ENCODE assay signal across 1 cellular context in genomic region chr1:171359345-171359648, GRCh38. TPM values are rescaled to one million over a fixed set of nuclear protein-coding genes. Genes with fewer than 3 reads are reported as not detected.
"Had no signal": no experiment of that assay in that cellular context is flagged by ENCODE, and none has a peak within 500 bp of the region (broad histone marks: within the 10 kb centered on the region; RNA-seq: fewer than 3 reads in every experiment).

No MANE protein-coding gene starts in this region.

RNA-seq across cellular contexts. Expression of gene FMO4, which starts 45.3 kb away (rescaled TPM):
- polyA plus RNA-seq: neural cell had no signal
